24 cellular contexts compared by ENCODE assay signal in the genomic region with DNA sequence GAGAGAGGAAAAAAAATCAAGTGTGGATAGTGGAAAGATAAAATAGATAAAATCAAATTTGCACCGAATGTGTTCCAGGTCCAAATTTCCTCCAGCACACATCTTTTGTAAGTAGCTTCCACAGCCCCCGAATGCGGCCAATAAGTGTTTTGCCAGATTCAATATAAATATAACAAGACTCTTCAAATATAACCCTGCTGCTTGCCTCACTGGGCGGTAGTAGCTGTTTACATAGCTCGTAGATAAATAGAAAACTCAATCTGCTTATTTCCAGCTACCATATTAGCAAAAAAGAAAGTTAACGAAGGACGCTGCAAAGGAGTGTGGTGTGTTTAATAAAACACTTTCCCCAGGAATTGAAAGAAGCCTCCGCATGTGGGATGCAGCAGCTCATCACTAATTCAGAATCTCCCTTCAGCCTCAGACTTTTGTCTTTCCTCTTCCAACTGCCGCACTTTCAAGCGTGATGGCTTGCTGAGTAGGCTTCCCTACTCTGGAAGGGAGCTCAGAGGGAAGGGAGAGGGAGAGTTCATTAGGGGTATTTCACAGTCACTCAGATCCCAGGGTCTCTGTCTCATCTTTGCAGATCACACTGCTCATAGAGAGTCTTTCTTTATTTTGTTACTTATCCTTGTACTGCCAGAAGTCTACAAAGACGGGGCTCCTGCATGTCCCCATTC.
A peak's percentile ranks its signal among the peaks of the same experiment; 100 is the strongest.
DNase-seq lines count a peak whose midpoint lies in the region; ATAC-seq and TF ChIP-seq lines count a peak whose summit lies in the region.
"Had no signal": no experiment of that assay in that cellular context is flagged by ENCODE, and none has a peak within 500 bp of the region (broad histone marks: within the 10 kb centered on the region; RNA-seq: fewer than 3 reads in every experiment).

No MANE protein-coding gene starts in this region.

- WGBS in lower leg skin, 2 donors = 85 to 91% methylated on average over 11 of the region's 11 CpGs

- no peak overlapping the region for H3K9ac ChIP-seq in Karpas-422 (ENCODE audit: low read length)

- no peak overlapping the region for H3K27ac ChIP-seq in left lung
- H3K27ac ChIP-seq in Karpas-422 (ENCODE audit: low read length) = no peak overlapping the region
- H3K27ac ChIP-seq: lower lobe of right lung, skin epidermis, stomach, uterus had no signal

- TF ChIP-seq POLR2A in lower leg skin (IDR thresholded peaks at IDR 0.05) = no peak

- in situ Hi-C loops in astrocyte of the spinal cord (cut with HindIII; ENCODE audit: low sequenced_read_pairs) = no loop called here

- H2AFZ ChIP-seq in Karpas-422 (ENCODE audit: low read length) = no peak overlapping the region

- intact Hi-C loops in left lung (cut with DNase I) = no loop called here
- intact Hi-C loops in posterior cingulate gyrus (cut with DNase I) = no loop called here
- intact Hi-C loops in lower leg skin (cut with DNase I; ENCODE audit: low total_unique reads) = no loop called here

- H3K27me3 ChIP-seq in left lung (no peaks in the 10 kb centered on the region), Karpas-422 (ENCODE audit: low read length) (no peaks in the 10 kb centered on the region)
- H3K27me3 ChIP-seq: stomach, uterus had no signal

- no peaks in the 10 kb centered on the region for H4K20me1 ChIP-seq in Karpas-422 (ENCODE audit: insufficient read depth, low read depth, low read length)

- H3K9me3 ChIP-seq in left lung (no peaks in the 10 kb centered on the region), Karpas-422 (ENCODE audit: low read length) (no peaks in the 10 kb centered on the region)
- H3K9me3 ChIP-seq: lower lobe of right lung, stomach, uterus had no signal

- H3K4me1 ChIP-seq in left lung = peaks cover 0 to 9% of the 10 kb centered on the region in 2 donors
- no peaks in the 10 kb centered on the region for H3K4me1 ChIP-seq in Karpas-422 (ENCODE audit: low read length)
- H3K4me1 ChIP-seq: uterus had no signal

- no peaks in the 10 kb centered on the region for H3K36me3 ChIP-seq in left lung
- H3K36me3 ChIP-seq in Karpas-422 (ENCODE audit: insufficient read depth, low read length) = no peaks in the 10 kb centered on the region
- H3K36me3 ChIP-seq: lower lobe of right lung, stomach, uterus had no signal

- no peaks in the 10 kb centered on the region for H3K9me2 ChIP-seq in Karpas-422 (replicated peaks; ENCODE audit: insufficient read depth, low read length)

- ATAC-seq in left lung = peak; percentile 33
- ATAC-seq: effector memory CD8-positive, alpha-beta T cell; lower lobe of right lung had no signal

- H3K79me2 ChIP-seq in Karpas-422 (ENCODE audit: low read length) = no peaks in the 10 kb centered on the region

- TF ChIP-seq CTCF in astrocyte of the spinal cord (IDR thresholded peaks at IDR 0.05; ENCODE audit: low read depth, low read length) (no peak), left lung (IDR thresholded peaks at IDR 0.05) (no peak), lower leg skin (IDR thresholded peaks at IDR 0.05) (no peak)

- H3K4me3 ChIP-seq in astrocyte of the spinal cord (ENCODE audit: low read depth, low read length) (peak overlapping the region; percentile 7), left lung (no peak overlapping the region), Karpas-422 (ENCODE audit: low read length) (no peak overlapping the region), lower leg skin (ENCODE audit: low read depth, poor library complexity, severe bottlenecking) (no peak overlapping the region)
- H3K4me3 ChIP-seq: lower lobe of right lung, skin epidermis, uterus had no signal

- H3K4me2 ChIP-seq in Karpas-422 (ENCODE audit: low read depth, low read length, poor library complexity, severe bottlenecking) = no peak overlapping the region

- DNase-seq in NCI-H1436 (lab: John Stamatoyannopoulos, UW) (peak; percentile 24), NCI-H1436 treated with DMSO at 0.1 percent for 48 hours (lab: John Stamatoyannopoulos, UW) (no peak), astrocyte of the spinal cord (ENCODE audit: low read depth, low spot score) (no peak), left lung (no peak), superior temporal gyrus (ENCODE audit: extremely low spot score) (peak; percentile 24), posterior cingulate gyrus (no peak), Karpas-422 (no peak), lower leg skin (ENCODE audit: low spot score in 2 of 2) (no peak)
- DNase-seq: activated naive CD4-positive, alpha-beta T cell; activated T-cell treated with anti-CD3 and anti-CD28 coated beads for 4 hours; amygdala; effector memory CD8-positive, alpha-beta T cell; GF-D8; HCEC 1CT; lower lobe of right lung; NCI-H187 treated with DMSO at 0.1 percent for 48 hours; NCI-H526; OCI-M1; SHP77; stimulated activated CD4-positive, alpha-beta T cell treated with anti-CD3 and anti-CD28 coated beads, Interleukin-4, amount 100 ng/mL, for 1 hour; stomach; T-helper 1 cell; uterus had no signal

Comparison
In these comparisons a context has a peak if more than half of its experiments do, and no peak if none do; other contexts are left out.
1. DNase-seq: peak in NCI-H1436 (single experiment) and superior temporal gyrus (single experiment); none in NCI-H1436 treated with DMSO at 0.1 percent for 48 hours (single experiment), astrocyte of the spinal cord (single experiment), left lung (0 of 2), posterior cingulate gyrus (0 of 10), Karpas-422 (single experiment) and lower leg skin (0 of 2).